ENCODE assay signal across 1 cellular context in the genomic region with DNA sequence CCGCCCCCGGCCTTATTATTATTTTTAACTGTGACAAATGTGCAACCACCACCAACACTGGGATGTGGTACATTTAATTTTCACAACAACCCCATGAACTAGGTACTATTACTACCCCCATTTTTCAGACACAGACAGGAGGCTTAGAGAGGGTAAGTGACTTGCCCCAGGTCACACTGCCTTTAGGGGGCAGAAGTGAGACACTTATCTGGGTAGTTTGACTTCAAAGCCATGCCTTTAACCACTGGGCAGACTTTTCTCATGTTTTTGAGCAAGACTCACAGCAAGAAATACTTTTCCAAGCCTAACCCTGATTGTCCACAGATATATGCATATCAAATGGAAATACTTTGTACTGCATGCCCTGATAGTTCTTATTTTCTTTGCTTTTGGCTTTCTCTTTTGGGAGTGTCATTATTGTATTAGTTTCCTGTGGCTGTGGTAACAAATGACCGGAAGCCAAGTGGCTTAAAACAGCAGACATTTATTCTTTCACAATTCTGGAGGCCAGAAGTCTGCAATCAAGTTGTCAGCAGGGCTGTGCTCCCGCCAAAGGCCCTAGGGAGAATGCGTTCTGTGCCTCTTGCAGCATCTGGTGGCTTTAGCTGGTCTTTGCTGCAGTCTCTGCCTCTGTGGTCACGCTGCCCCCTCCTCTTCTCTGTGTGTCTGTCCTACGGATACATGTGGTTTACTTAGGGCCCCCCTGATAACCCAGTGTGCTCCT.
TF ChIP-seq lines count a peak whose summit lies in the region.

No MANE protein-coding gene starts in this region.

TF ChIP-seq in H1, 55 proteins besides CTCF, POLR2A, EP300 and RAD21 (continued from another document):
- TF ChIP-seq, protein P1, sequence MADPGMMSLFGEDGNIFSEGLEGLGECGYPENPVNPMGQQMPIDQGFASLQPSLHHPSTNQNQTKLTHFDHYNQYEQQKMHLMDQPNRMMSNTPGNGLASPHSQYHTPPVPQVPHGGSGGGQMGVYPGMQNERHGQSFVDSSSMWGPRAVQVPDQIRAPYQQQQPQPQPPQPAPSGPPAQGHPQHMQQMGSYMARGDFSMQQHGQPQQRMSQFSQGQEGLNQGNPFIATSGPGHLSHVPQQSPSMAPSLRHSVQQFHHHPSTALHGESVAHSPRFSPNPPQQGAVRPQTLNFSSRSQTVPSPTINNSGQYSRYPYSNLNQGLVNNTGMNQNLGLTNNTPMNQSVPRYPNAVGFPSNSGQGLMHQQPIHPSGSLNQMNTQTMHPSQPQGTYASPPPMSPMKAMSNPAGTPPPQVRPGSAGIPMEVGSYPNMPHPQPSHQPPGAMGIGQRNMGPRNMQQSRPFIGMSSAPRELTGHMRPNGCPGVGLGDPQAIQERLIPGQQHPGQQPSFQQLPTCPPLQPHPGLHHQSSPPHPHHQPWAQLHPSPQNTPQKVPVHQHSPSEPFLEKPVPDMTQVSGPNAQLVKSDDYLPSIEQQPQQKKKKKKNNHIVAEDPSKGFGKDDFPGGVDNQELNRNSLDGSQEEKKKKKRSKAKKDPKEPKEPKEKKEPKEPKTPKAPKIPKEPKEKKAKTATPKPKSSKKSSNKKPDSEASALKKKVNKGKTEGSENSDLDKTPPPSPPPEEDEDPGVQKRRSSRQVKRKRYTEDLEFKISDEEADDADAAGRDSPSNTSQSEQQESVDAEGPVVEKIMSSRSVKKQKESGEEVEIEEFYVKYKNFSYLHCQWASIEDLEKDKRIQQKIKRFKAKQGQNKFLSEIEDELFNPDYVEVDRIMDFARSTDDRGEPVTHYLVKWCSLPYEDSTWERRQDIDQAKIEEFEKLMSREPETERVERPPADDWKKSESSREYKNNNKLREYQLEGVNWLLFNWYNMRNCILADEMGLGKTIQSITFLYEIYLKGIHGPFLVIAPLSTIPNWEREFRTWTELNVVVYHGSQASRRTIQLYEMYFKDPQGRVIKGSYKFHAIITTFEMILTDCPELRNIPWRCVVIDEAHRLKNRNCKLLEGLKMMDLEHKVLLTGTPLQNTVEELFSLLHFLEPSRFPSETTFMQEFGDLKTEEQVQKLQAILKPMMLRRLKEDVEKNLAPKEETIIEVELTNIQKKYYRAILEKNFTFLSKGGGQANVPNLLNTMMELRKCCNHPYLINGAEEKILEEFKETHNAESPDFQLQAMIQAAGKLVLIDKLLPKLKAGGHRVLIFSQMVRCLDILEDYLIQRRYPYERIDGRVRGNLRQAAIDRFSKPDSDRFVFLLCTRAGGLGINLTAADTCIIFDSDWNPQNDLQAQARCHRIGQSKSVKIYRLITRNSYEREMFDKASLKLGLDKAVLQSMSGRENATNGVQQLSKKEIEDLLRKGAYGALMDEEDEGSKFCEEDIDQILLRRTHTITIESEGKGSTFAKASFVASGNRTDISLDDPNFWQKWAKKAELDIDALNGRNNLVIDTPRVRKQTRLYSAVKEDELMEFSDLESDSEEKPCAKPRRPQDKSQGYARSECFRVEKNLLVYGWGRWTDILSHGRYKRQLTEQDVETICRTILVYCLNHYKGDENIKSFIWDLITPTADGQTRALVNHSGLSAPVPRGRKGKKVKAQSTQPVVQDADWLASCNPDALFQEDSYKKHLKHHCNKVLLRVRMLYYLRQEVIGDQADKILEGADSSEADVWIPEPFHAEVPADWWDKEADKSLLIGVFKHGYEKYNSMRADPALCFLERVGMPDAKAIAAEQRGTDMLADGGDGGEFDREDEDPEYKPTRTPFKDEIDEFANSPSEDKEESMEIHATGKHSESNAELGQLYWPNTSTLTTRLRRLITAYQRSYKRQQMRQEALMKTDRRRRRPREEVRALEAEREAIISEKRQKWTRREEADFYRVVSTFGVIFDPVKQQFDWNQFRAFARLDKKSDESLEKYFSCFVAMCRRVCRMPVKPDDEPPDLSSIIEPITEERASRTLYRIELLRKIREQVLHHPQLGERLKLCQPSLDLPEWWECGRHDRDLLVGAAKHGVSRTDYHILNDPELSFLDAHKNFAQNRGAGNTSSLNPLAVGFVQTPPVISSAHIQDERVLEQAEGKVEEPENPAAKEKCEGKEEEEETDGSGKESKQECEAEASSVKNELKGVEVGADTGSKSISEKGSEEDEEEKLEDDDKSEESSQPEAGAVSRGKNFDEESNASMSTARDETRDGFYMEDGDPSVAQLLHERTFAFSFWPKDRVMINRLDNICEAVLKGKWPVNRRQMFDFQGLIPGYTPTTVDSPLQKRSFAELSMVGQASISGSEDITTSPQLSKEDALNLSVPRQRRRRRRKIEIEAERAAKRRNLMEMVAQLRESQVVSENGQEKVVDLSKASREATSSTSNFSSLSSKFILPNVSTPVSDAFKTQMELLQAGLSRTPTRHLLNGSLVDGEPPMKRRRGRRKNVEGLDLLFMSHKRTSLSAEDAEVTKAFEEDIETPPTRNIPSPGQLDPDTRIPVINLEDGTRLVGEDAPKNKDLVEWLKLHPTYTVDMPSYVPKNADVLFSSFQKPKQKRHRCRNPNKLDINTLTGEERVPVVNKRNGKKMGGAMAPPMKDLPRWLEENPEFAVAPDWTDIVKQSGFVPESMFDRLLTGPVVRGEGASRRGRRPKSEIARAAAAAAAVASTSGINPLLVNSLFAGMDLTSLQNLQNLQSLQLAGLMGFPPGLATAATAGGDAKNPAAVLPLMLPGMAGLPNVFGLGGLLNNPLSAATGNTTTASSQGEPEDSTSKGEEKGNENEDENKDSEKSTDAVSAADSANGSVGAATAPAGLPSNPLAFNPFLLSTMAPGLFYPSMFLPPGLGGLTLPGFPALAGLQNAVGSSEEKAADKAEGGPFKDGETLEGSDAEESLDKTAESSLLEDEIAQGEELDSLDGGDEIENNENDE (IDR thresholded peaks at IDR 0.05; ENCODE audit: insufficient replicate concordance, low read length): no peak
TF ChIP-seq in H1: peak in this region for 0.
